In genomic region chrX:153972368-153973126, GRCh38 we compare ENCODE assay signal across 8 cellular contexts. TPM values are rescaled to one million over a fixed set of nuclear protein-coding genes. Genes with fewer than 3 reads are reported as not detected.
A peak's percentile ranks its signal among the peaks of the same experiment; 100 is the strongest.
DNase-seq lines count a peak whose midpoint lies in the region; ATAC-seq and TF ChIP-seq lines count a peak whose summit lies in the region.

TSS of gene TMEM187 (plus strand) at chrX:153972754. CDS start at chrX:153982063, 9,309 bp downstream.

- peak within 1 kb of the TSS; percentile 60 for H3K4me3 ChIP-seq in suprapubic skin

- CTCF ChIA-PET in GM10248 (lab: Yijun Ruan, JAX), result interaction anchor here (1.8 to 2.3 kb wide), 2 partner anchors 24 to 41 kb away, joined by 4 to 8 read pairs; no protein-coding TSS in a partner anchor

- WGBS in suprapubic skin, result 8% methylated on average over 28 of the region's 103 CpGs

- POLR2A ChIA-PET in GM10248 (lab: Yijun Ruan, JAX), result interaction anchor here (0.6 kb wide), 1 partner anchor 25 kb away, joined by 3 read pairs; no protein-coding TSS in a partner anchor

- TF ChIP-seq CTCF in GM10248 (IDR thresholded peaks at IDR 0.05; ENCODE audit: control extremely low read depth, extremely low read depth, low read depth, missing control alignments) (no peak), suprapubic skin (IDR thresholded peaks at IDR 0.05) (no peak)

- H3K4me1 ChIP-seq in suprapubic skin, result peaks cover 38% of the 10 kb centered on the region

- peak within 1 kb of the TSS; percentile 98 for H3K27ac ChIP-seq in suprapubic skin

- no peak for TF ChIP-seq EP300 in suprapubic skin (IDR thresholded peaks at IDR 0.05)

- H3K27me3 ChIP-seq in suprapubic skin, result no peaks in the 10 kb centered on the region

- H3K36me3 ChIP-seq in suprapubic skin, result no peaks in the 10 kb centered on the region

- DNase-seq in GM10248 (ENCODE audit: extremely low spot score) (peak; percentile 91), NCI-H1048 (lab: John Stamatoyannopoulos, UW) (peak; percentile 67), SK-N-DZ (ENCODE audit: low spot score) (peak; percentile 94), germinal center (ENCODE audit: low spot score) (peak; percentile 86), occipital lobe (lab: John Stamatoyannopoulos, UW) (peak; percentile 61), suprapubic skin (ENCODE audit: low spot score in 2 of 2) (peak; percentile 90 to 92)
- peak; percentile 87 for DNase-seq in activated naive CD4-positive, alpha-beta T cell treated with anti-CD3 and anti-CD28 coated beads, Interleukin-2, amount 50 U/mL, for 16 hours

- no peaks in the 10 kb centered on the region for H3K9me3 ChIP-seq in suprapubic skin

- peak; percentile 54 for ATAC-seq in HG02610 (IDR thresholded peaks at IDR 0.05; ENCODE audit: unreplicated experiment)

- TF ChIP-seq POLR2A in suprapubic skin (IDR thresholded peaks at IDR 0.05), result peak; percentile 55 to 73

RNA-seq across cellular contexts. Expression of gene TMEM187, which starts in this region (rescaled TPM):
- 4.9 and 5.4 TPM in 2 replicates for polyA plus RNA-seq in SK-N-DZ (2014; cell fraction: cytosol; rRNA removed)
- polyA plus RNA-seq in SK-N-DZ (2014; cell fraction: nucleus; rRNA removed), result 1.4 and 2.4 TPM in 2 replicates
- total RNA-seq in occipital lobe (2.7 TPM), suprapubic skin (10 to 100 TPM in 1 of 4 donors, 1 to 10 TPM in 3; 7.8 to 10.7 (median 8.6) TPM)

Comparison
In these comparisons a context has a peak if more than half of its experiments do, and no peak if none do; other contexts are left out.
1. Peak in every context shown above with its lines: DNase-seq, ATAC-seq, H3K4me3 ChIP-seq and H3K27ac ChIP-seq.